Comparison of ENCODE assay signal across 14 cellular contexts in genomic region chr2:150811259-150811912, GRCh38.
A peak's percentile ranks its signal among the peaks of the same experiment; 100 is the strongest.
DNase-seq lines count a peak whose midpoint lies in the region; ATAC-seq and TF ChIP-seq lines count a peak whose summit lies in the region.
"Had no signal": no experiment of that assay in that cellular context is flagged by ENCODE, and none has a peak within 500 bp of the region (broad histone marks: within the 10 kb centered on the region; RNA-seq: fewer than 3 reads in every experiment).

No MANE protein-coding gene starts in this region.

- H3K27ac ChIP-seq in right atrium auricular region = no peak overlapping the region
- no peak overlapping the region for H3K27ac ChIP-seq in upper lobe of right lung
- no peak overlapping the region for H3K27ac ChIP-seq in mesendoderm (ENCODE audit: low read depth, low read length)
- H3K27ac ChIP-seq: epithelial cell of prostate, HL-60 had no signal

- no peak overlapping the region for H4K8ac ChIP-seq in mesendoderm (ENCODE audit: low read depth, low read length)

- H3K56ac ChIP-seq in mesendoderm (ENCODE audit: low read length) = no peak overlapping the region

- H3K18ac ChIP-seq in mesendoderm (ENCODE audit: low read length) = no peak overlapping the region

- no peak overlapping the region for H3K23ac ChIP-seq in mesendoderm (ENCODE audit: low read length)

- TF ChIP-seq CTCF in right atrium auricular region (IDR thresholded peaks at IDR 0.05) = no peak
- TF ChIP-seq CTCF in fibroblast of the aortic adventitia (IDR thresholded peaks at IDR 0.05; ENCODE audit: insufficient read depth, low read length) = no peak
- TF ChIP-seq CTCF in upper lobe of right lung (IDR thresholded peaks at IDR 0.05) = no peak

- intact Hi-C loops in left ventricle myocardium superior (cut with micrococcal nuclease) (no loop called here), upper lobe of right lung (cut with DNase I) (no loop called here)

- no peak for DNase-seq in left ventricle myocardium superior
- DNase-seq in right atrium auricular region (ENCODE audit: low spot score) = no peak
- DNase-seq in LHCN-M2 (ENCODE audit: low read depth) = peak; percentile 9
- peak; percentile 78 for DNase-seq in fibroblast of the aortic adventitia (ENCODE audit: low read depth)
- DNase-seq in upper lobe of right lung = no peak
- DNase-seq in mesendoderm = no peak
- no peak for DNase-seq in effector CD4-positive, alpha-beta T cell
- no peak for DNase-seq in activated T-cell treated with anti-CD3 and anti-CD28 coated beads, Interleukin-2, amount 50 U/mL, for 48 hours
- DNase-seq: ACHN; activated effector memory CD4-positive, alpha-beta T cell treated with Interleukin-2 at 50 U/mL for 16 hours; caudate nucleus; T-cell had no signal

- no peak overlapping the region for H4K5ac ChIP-seq in mesendoderm (ENCODE audit: low read length)

- H3K79me2 ChIP-seq in mesendoderm (ENCODE audit: control insufficient read depth, insufficient read depth, low read length) = no peaks in the 10 kb centered on the region

- no peak overlapping the region for H3K9ac ChIP-seq in mesendoderm (ENCODE audit: low read length)

- no peaks in the 10 kb centered on the region for H3K79me1 ChIP-seq in mesendoderm (ENCODE audit: low read length)

- H3K36me3 ChIP-seq in right atrium auricular region (no peaks in the 10 kb centered on the region), upper lobe of right lung (no peaks in the 10 kb centered on the region), mesendoderm (ENCODE audit: control insufficient read depth, insufficient read depth, low read length) (no peaks in the 10 kb centered on the region)

- ATAC-seq in left ventricle myocardium superior (peak; percentile 65), upper lobe of right lung (peak; percentile 56)
- ATAC-seq: T-cell had no signal

- H3K27me3 ChIP-seq in right atrium auricular region (no peaks in the 10 kb centered on the region), upper lobe of right lung (no peaks in the 10 kb centered on the region), mesendoderm (ENCODE audit: insufficient read depth, low read length, poor library complexity) (no peaks in the 10 kb centered on the region)

- no peak overlapping the region for H3K4me2 ChIP-seq in mesendoderm (ENCODE audit: low read length)

- H3K4ac ChIP-seq in mesendoderm (ENCODE audit: low read depth, low read length) = no peak overlapping the region

- no peak overlapping the region for H2AK5ac ChIP-seq in mesendoderm (ENCODE audit: low read length)

- no peak overlapping the region for H2BK15ac ChIP-seq in mesendoderm (replicated peaks; ENCODE audit: low read depth)

- H3K4me1 ChIP-seq in right atrium auricular region (no peaks in the 10 kb centered on the region), upper lobe of right lung (no peaks in the 10 kb centered on the region), mesendoderm (ENCODE audit: control insufficient read depth, low read depth, low read length) (no peaks in the 10 kb centered on the region)

- H3K9me3 ChIP-seq in right atrium auricular region = no peaks in the 10 kb centered on the region
- H3K9me3 ChIP-seq in upper lobe of right lung = no peaks in the 10 kb centered on the region

- no peak overlapping the region for H2BK120ac ChIP-seq in mesendoderm (ENCODE audit: low read depth, low read length)

- WGBS in mesendoderm (ENCODE audit: extremely low coverage, insufficient coverage, low lambda C conversion rate) = no CpG with 5 or more reads among the region's 6 CpGs

- H3K4me3 ChIP-seq in right atrium auricular region = no peak overlapping the region
- no peak overlapping the region for H3K4me3 ChIP-seq in fibroblast of the aortic adventitia (ENCODE audit: low read depth, low read length)
- no peak overlapping the region for H3K4me3 ChIP-seq in upper lobe of right lung
- H3K4me3 ChIP-seq in mesendoderm (ENCODE audit: low read length) = no peak overlapping the region

- no peak overlapping the region for H2BK5ac ChIP-seq in mesendoderm (ENCODE audit: low read length)

Comparison
In these comparisons a context has a peak if more than half of its experiments do, and no peak if none do; other contexts are left out.
1. DNase-seq: peak in LHCN-M2 (single experiment) and fibroblast of the aortic adventitia (single experiment); none in left ventricle myocardium superior (single experiment), right atrium auricular region (single experiment), upper lobe of right lung (single experiment), mesendoderm (single experiment), effector CD4-positive, alpha-beta T cell (single experiment) and activated T-cell treated with anti-CD3 and anti-CD28 coated beads, Interleukin-2, amount 50 U/mL, for 48 hours (0 of 2).